16 cellular contexts compared by ENCODE assay signal in genomic region chr5:122099060-122099790, GRCh38. TPM values are rescaled to one million over a fixed set of nuclear protein-coding genes. Genes with fewer than 3 reads are reported as not detected.
DNase-seq lines count a peak whose midpoint lies in the region; FAIRE-seq and TF ChIP-seq lines count a peak whose summit lies in the region.
"Had no signal": no experiment of that assay in that cellular context is flagged by ENCODE, and none has a peak within 500 bp of the region (broad histone marks: within the 10 kb centered on the region; RNA-seq: fewer than 3 reads in every experiment).

No MANE protein-coding gene starts in this region.

- H3K27me3 ChIP-seq in bronchial epithelial cell (ENCODE audit: control insufficient read depth, insufficient read depth, low read length) = no peaks in the 10 kb centered on the region
- H3K27me3 ChIP-seq: BLaER1 had no signal

- peak; percentile 6 for DNase-seq in COLO829 (ENCODE audit: low spot score)
- DNase-seq in NCI-H69 (lab: John Stamatoyannopoulos, UW) = peak; percentile 17
- DNase-seq in bronchial epithelial cell (ENCODE audit: low read depth) = peak; percentile 88
- DNase-seq in lung microvascular endothelial cell (ENCODE audit: low read depth in 2 of 2) = peak; percentile 6 to 80
- DNase-seq in NCI-H446 treated with DMSO at 0.1 percent for 48 hours (lab: John Stamatoyannopoulos, UW) = no peak
- no peak for DNase-seq in activated CD4-positive, alpha-beta T cell treated with anti-CD3 and anti-CD28 coated beads, Interleukin-2, amount 50 U/mL, for 1 hour
- DNase-seq in mucosa of gallbladder (ENCODE audit: low spot score) = no peak
- DNase-seq in NCI-H1436 treated with DMSO at 0.1 percent for 48 hours (lab: John Stamatoyannopoulos, UW) = no peak
- DNase-seq: activated CD4-positive, alpha-beta T cell treated with anti-CD3 and anti-CD28 coated beads, Interleukin-2, amount 10 ng/mL, durations not matched to agents 7 days and 5 days; activated naive CD4-positive, alpha-beta T cell; effector memory CD4-positive, alpha-beta T cell; NCI-H345; stimulated activated naive CD4-positive, alpha-beta T cell had no signal

- peak; percentile 64 for FAIRE-seq in bronchial epithelial cell (lab: Jason Lieb, UNC)
- FAIRE-seq: keratinocyte had no signal

- no peak overlapping the region for H3K4me3 ChIP-seq in bronchial epithelial cell (ENCODE audit: low read depth, low read length)
- H3K4me3 ChIP-seq: BLaER1, HAP-1 had no signal

- TF ChIP-seq CTCF in bronchial epithelial cell (IDR thresholded peaks at IDR 0.05; ENCODE audit: insufficient read depth, low read length, severe bottlenecking) = no peak

- no peaks in the 10 kb centered on the region for H3K36me3 ChIP-seq in bronchial epithelial cell (ENCODE audit: control insufficient read depth, insufficient read depth, low read length)
- H3K36me3 ChIP-seq: BLaER1, HAP-1 had no signal

RNA-seq across cellular contexts. Expression of gene LOX, which starts 21.2 kb away (rescaled TPM):
- total RNA-seq in bronchial epithelial cell = 1.4 and 1.8 TPM in 2 replicates
- 29.6 and 75.4 TPM in 2 replicates for total RNA-seq in lung microvascular endothelial cell
- total RNA-seq in mucosa of gallbladder = 9.9 TPM

RNA-seq across cellular contexts. Expression of gene ZNF474, which starts 30.1 kb away (rescaled TPM):
- total RNA-seq in bronchial epithelial cell (0.13 and 0.26 TPM in 2 replicates), lung microvascular endothelial cell (not detected in 2 replicates), mucosa of gallbladder (0.29 TPM)
- total RNA-seq: activated CD4-positive, alpha-beta T cell treated with anti-CD3 and anti-CD28 coated beads, Interleukin-2, amount 10 ng/mL, durations not matched to agents 7 days and 5 days had no signal

Comparison
In these comparisons a context has a peak if more than half of its experiments do, and no peak if none do; other contexts are left out.
1. DNase-seq: peak in COLO829 (single experiment), NCI-H69 (single experiment), bronchial epithelial cell (single experiment) and lung microvascular endothelial cell (2 of 2); none in NCI-H446 treated with DMSO at 0.1 percent for 48 hours (single experiment), activated CD4-positive, alpha-beta T cell treated with anti-CD3 and anti-CD28 coated beads, Interleukin-2, amount 50 U/mL, for 1 hour (single experiment), mucosa of gallbladder (single experiment) and NCI-H1436 treated with DMSO at 0.1 percent for 48 hours (single experiment).